8 cellular contexts compared by ENCODE assay signal in genomic region chr19:40348125-40348913, GRCh38. TPM values are rescaled to one million over a fixed set of nuclear protein-coding genes. Genes with fewer than 3 reads are reported as not detected.
A peak's percentile ranks its signal among the peaks of the same experiment; 100 is the strongest.
DNase-seq lines count a peak whose midpoint lies in the region; ATAC-seq and TF ChIP-seq lines count a peak whose summit lies in the region.

Gene C19orf47, minus strand, starts transcription at chr19:40348397. Its CDS starts 6,540 bp downstream, at chr19:40341857.
Gene PLD3, plus strand, starts transcription at chr19:40348695. Its CDS starts 17,789 bp downstream, at chr19:40366484.

- peak within 1 kb of the TSS; percentile 85 for H2AFZ ChIP-seq in parathyroid adenoma

- 1% methylated on average over 43 to 45 of the region's 77 CpGs for WGBS in tibial nerve, 2 donors

- peaks cover 29% of the 10 kb centered on the region for H3K79me2 ChIP-seq in parathyroid adenoma

- H3K27me3 Mint-ChIP-seq in activated naive CD8-positive, alpha-beta T cell treated with anti-CD3 and anti-CD28 coated beads, Interleukin-2, amount 50 U/mL, for 24 hours, result peaks cover 2% of the 10 kb centered on the region

- H3K4me3 ChIP-seq in GM12865 (ENCODE audit: low read depth, low read length) (peak within 1 kb of the TSS; percentile 70), parathyroid adenoma (ENCODE audit: low read depth, low read length) (peak within 1 kb of the TSS; percentile 94), tibial nerve (peak within 1 kb of the TSS; percentile 66 to 88 (median 68))

- intact Hi-C loops in Right ventricle myocardium superior (cut with DNase I), result loop anchor here (10.0 kb wide), 1 partner anchor 96 kb away; the partner anchor contains the start of gene SERTAD3

- TF ChIP-seq CTCF in GM12865 (IDR thresholded peaks at IDR 0.05; ENCODE audit: insufficient read depth, low read depth, low read length, missing control alignments) (no peak), parathyroid adenoma (IDR thresholded peaks at IDR 0.05) (no peak), tibial nerve (IDR thresholded peaks at IDR 0.05) (peak in 2 of 5 experiments; percentile 33 to 51)

- peak; percentile 96 to 98 for TF ChIP-seq EP300 in tibial nerve (IDR thresholded peaks at IDR 0.05)

- H3K27ac Mint-ChIP-seq in activated naive CD8-positive, alpha-beta T cell treated with anti-CD3 and anti-CD28 coated beads, Interleukin-2, amount 50 U/mL, for 24 hours, result peak within 1 kb of the TSS; percentile 86

- peaks cover 25% of the 10 kb centered on the region for H3K4me1 Mint-ChIP-seq in activated naive CD8-positive, alpha-beta T cell treated with anti-CD3 and anti-CD28 coated beads, Interleukin-2, amount 50 U/mL, for 24 hours

- peak; percentile 65 to 81 for TF ChIP-seq POLR2A in tibial nerve (IDR thresholded peaks at IDR 0.05)

- ATAC-seq in HG02763 (IDR thresholded peaks at IDR 0.05; ENCODE audit: unreplicated experiment) (peak; percentile 95), Right ventricle myocardium superior (ENCODE audit: poor library complexity) (peak; percentile 98)
- peak; percentile 99 for ATAC-seq in activated naive CD8-positive, alpha-beta T cell treated with anti-CD3 and anti-CD28 coated beads, Interleukin-2, amount 50 U/mL, for 24 hours

- peak within 1 kb of the TSS; percentile 93 for H3K4me2 ChIP-seq in parathyroid adenoma (ENCODE audit: low read length)

- peak within 1 kb of the TSS; percentile 76 for H3K27ac ChIP-seq in parathyroid adenoma
- H3K27ac ChIP-seq in tibial nerve, result peak within 1 kb of the TSS; percentile 70 to 89 (median 76)

- H3K36me3 ChIP-seq in parathyroid adenoma (ENCODE audit: control insufficient read depth, insufficient read depth, low read length) (no peaks in the 10 kb centered on the region), tibial nerve (peaks cover 0 to 4% (median 0%) of the 10 kb centered on the region in 3 donors)

- H3K36me3 Mint-ChIP-seq in activated naive CD8-positive, alpha-beta T cell treated with anti-CD3 and anti-CD28 coated beads, Interleukin-2, amount 50 U/mL, for 24 hours (ENCODE audit: low read depth), result peaks cover 3% of the 10 kb centered on the region

- H3K9me3 ChIP-seq in parathyroid adenoma (ENCODE audit: control insufficient read depth, low read length) (no peaks in the 10 kb centered on the region), tibial nerve (no peaks in the 10 kb centered on the region)

- peak within 1 kb of the TSS; percentile 31 for H3K9ac ChIP-seq in parathyroid adenoma

- DNase-seq in GM12865 (ENCODE audit: low read depth), result peak; percentile 100
- peak; percentile 80 for DNase-seq in NCI-H1417 treated with DMSO at 0.1 percent for 48 hours (lab: John Stamatoyannopoulos, UW)
- DNase-seq in SW480 (ENCODE audit: low spot score), result peak; percentile 99
- DNase-seq in activated naive CD8-positive, alpha-beta T cell treated with anti-CD3 and anti-CD28 coated beads, Interleukin-2, amount 50 U/mL, for 24 hours, result peak; percentile 99
- DNase-seq in Right ventricle myocardium superior, result peak; percentile 100
- DNase-seq in tibial nerve (ENCODE audit: low spot score in 2 of 2), result peak; percentile 97 to 99

- H3K4me1 ChIP-seq in parathyroid adenoma, result no peaks in the 10 kb centered on the region
- H3K4me1 ChIP-seq in tibial nerve, result peaks cover 0 to 28% (median 11%) of the 10 kb centered on the region in 4 donors

- peak within 1 kb of the TSS; percentile 87 for H3K4me3 Mint-ChIP-seq in activated naive CD8-positive, alpha-beta T cell treated with anti-CD3 and anti-CD28 coated beads, Interleukin-2, amount 50 U/mL, for 24 hours

- no peaks in the 10 kb centered on the region for H3K9me3 Mint-ChIP-seq in activated naive CD8-positive, alpha-beta T cell treated with anti-CD3 and anti-CD28 coated beads, Interleukin-2, amount 50 U/mL, for 24 hours

- no peaks in the 10 kb centered on the region for H3K27me3 ChIP-seq in parathyroid adenoma (ENCODE audit: control insufficient read depth, insufficient read depth, low read length)
- H3K27me3 ChIP-seq in tibial nerve, result no peaks in the 10 kb centered on the region

RNA-seq across cellular contexts. Expression of gene C19orf47, which starts in this region (rescaled TPM):
- total RNA-seq in Right ventricle myocardium superior (209 TPM), tibial nerve (10 to 100 TPM in 3 of 4 donors, 1 to 10 TPM in 1; 4.7 to 27.0 (median 12.8) TPM)

RNA-seq across cellular contexts. Expression of gene PLD3, which starts in this region (rescaled TPM):
- 159 TPM for total RNA-seq in Right ventricle myocardium superior
- 100 to 1,000 TPM; 259 to 352 (median 281) TPM for total RNA-seq in tibial nerve

Comparison
In these comparisons a context has a peak if more than half of its experiments do, and no peak if none do; other contexts are left out.
1. Peak in every context shown above with its lines: DNase-seq, ATAC-seq, H3K4me3 ChIP-seq and H3K27ac ChIP-seq.